Comparison of ENCODE assay signal across 11 cellular contexts in the genomic region with DNA sequence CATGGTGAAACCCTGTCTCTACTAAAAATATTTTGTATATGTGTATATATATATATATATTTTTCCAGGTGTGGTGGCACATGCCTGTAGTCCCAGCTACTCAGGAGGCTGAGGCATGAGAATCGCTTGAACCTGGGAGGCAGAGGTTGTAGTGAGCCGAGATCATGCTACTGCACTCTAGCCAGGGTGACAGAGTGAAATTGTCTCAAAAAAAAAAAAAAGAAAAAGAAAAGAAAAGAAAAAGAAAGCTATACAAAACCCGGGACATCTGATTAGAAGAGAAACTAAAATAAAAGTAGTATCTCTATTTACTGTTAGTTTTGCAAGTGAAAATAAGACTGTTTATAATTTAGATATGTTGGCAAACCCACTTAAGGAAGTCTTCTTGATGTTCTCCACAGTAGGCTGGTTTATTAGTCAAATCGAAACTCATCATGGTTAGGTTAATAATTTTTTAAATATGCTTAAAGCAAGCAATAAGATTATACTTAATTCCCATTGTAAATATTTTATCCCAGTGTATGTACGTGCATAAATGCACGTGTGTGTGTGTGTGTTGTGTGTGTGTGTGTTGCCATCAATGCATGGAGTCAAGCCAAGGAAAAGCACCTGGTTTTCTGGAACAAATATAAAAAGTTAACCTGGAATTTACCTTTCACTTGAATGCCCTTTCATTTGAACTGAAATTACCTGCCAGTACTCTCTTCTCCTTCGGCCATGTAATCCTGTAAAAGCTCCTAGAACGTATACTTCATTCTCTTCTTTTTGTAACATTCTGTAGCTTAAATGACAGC. TPM values are rescaled to one million over a fixed set of nuclear protein-coding genes. Genes with fewer than 3 reads are reported as not detected.
A peak's percentile ranks its signal among the peaks of the same experiment; 100 is the strongest.
DNase-seq lines count a peak whose midpoint lies in the region; ATAC-seq and TF ChIP-seq lines count a peak whose summit lies in the region.
"Had no signal": no experiment of that assay in that cellular context is flagged by ENCODE, and none has a peak within 500 bp of the region (broad histone marks: within the 10 kb centered on the region; RNA-seq: fewer than 3 reads in every experiment).

No MANE protein-coding gene starts in this region.

- peak overlapping the region; percentile 13; the same call in 1 of the 2 replicates for H3K4me2 ChIP-seq in BLaER1

- H3K4me1 ChIP-seq in BLaER1 (peaks cover 6% of the 10 kb centered on the region), gastrocnemius medialis (no peaks in the 10 kb centered on the region), vagina (no peaks in the 10 kb centered on the region)

- TF ChIP-seq POLR2A in gastrocnemius medialis (IDR thresholded peaks at IDR 0.05) (no peak), vagina (IDR thresholded peaks at IDR 0.05) (no peak)

- H4K20me1 ChIP-seq in BLaER1: no peaks in the 10 kb centered on the region

- H3K27ac ChIP-seq in BLaER1 (no peak overlapping the region), gastrocnemius medialis (no peak overlapping the region), vagina (no peak overlapping the region)

- no peak for TF ChIP-seq CTCF in gastrocnemius medialis (IDR thresholded peaks at IDR 0.05 in 4 of 5, conservative IDR thresholded peaks at IDR 0.05 in 1 of 5)
- TF ChIP-seq CTCF in vagina (IDR thresholded peaks at IDR 0.05): no peak

- no peak overlapping the region for H3K9ac ChIP-seq in BLaER1

- DNase-seq in NCI-H1930 (lab: John Stamatoyannopoulos, UW): no peak
- no peak for DNase-seq in gastrocnemius medialis
- no peak for DNase-seq in vagina (ENCODE audit: extremely low spot score in 2 of 2)
- no peak for DNase-seq in SKM-1 (lab: John Stamatoyannopoulos, UW; ENCODE audit: unreplicated experiment)
- DNase-seq: AML-193; left colon; stimulated activated CD8-positive, alpha-beta memory T cell treated with anti-CD3 and anti-CD28 coated beads, Interleukin-4, amount 100 ng/mL, for 48 hours had no signal

- intact Hi-C loops in gastrocnemius medialis (cut with DNase I; ENCODE audit: low total_unique reads): no loop called here
- intact Hi-C loops in vagina (cut with DNase I): no loop called here

- no peak overlapping the region for H3K4me3 ChIP-seq in BLaER1
- no peak overlapping the region for H3K4me3 ChIP-seq in gastrocnemius medialis
- no peak overlapping the region for H3K4me3 ChIP-seq in vagina

- no peaks in the 10 kb centered on the region for H3K36me3 ChIP-seq in BLaER1
- H3K36me3 ChIP-seq in gastrocnemius medialis: no peaks in the 10 kb centered on the region
- no peaks in the 10 kb centered on the region for H3K36me3 ChIP-seq in vagina

- H3K27me3 ChIP-seq in BLaER1 (no peaks in the 10 kb centered on the region), gastrocnemius medialis (no peaks in the 10 kb centered on the region), vagina (no peaks in the 10 kb centered on the region)

- in situ Hi-C loops in gastrocnemius medialis (cut with MboI; ENCODE audit: low sequenced_read_pairs in 4 of 4): loop anchor here in 1 of 4 donors (25.0 kb wide), 1 partner anchor 213 kb away; a partner anchor contains a TSS

- H3K9me3 ChIP-seq in BLaER1: no peaks in the 10 kb centered on the region
- no peaks in the 10 kb centered on the region for H3K9me3 ChIP-seq in gastrocnemius medialis
- no peaks in the 10 kb centered on the region for H3K9me3 ChIP-seq in vagina

- ATAC-seq in GM18907 (IDR thresholded peaks at IDR 0.05; ENCODE audit: unreplicated experiment): peak; percentile 84
- ATAC-seq in HG02623 (IDR thresholded peaks at IDR 0.05; ENCODE audit: unreplicated experiment): peak; percentile 69
- ATAC-seq in HG03521 (IDR thresholded peaks at IDR 0.05; ENCODE audit: unreplicated experiment): peak; percentile 86
- no peak for ATAC-seq in gastrocnemius medialis
- ATAC-seq: left colon had no signal

RNA-seq across cellular contexts. Expression of a gene that starts 7.1 kb away (rescaled TPM):
- 1 to 10 TPM in 2 of 4 donors, under 1 TPM in 1, not detected in 1; 0.82 to 3.3 (median 1.9) TPM for total RNA-seq in gastrocnemius medialis
- 1.5 TPM for total RNA-seq in vagina

RNA-seq across cellular contexts. Expression of a gene that starts 36.8 kb away (rescaled TPM):
- total RNA-seq in gastrocnemius medialis (1 to 10 TPM in 2 of 4 donors, under 1 TPM in 2; 0.39 to 1.9 (median 0.85) TPM), vagina (2.0 TPM)

RNA-seq across cellular contexts. Expression of a gene that starts 47.8 kb away (rescaled TPM):
- total RNA-seq in gastrocnemius medialis (1 to 10 TPM in 3 of 4 donors, under 1 TPM in 1; 0.58 to 7.4 (median 1.5) TPM), vagina (6.4 TPM)

Comparison
In these comparisons a context has a peak if more than half of its experiments do, and no peak if none do; other contexts are left out.
1. ATAC-seq: peak in GM18907 (single experiment), HG02623 (single experiment) and HG03521 (single experiment); none in gastrocnemius medialis (0 of 2).